14 cellular contexts compared by ENCODE assay signal in the genomic region with DNA sequence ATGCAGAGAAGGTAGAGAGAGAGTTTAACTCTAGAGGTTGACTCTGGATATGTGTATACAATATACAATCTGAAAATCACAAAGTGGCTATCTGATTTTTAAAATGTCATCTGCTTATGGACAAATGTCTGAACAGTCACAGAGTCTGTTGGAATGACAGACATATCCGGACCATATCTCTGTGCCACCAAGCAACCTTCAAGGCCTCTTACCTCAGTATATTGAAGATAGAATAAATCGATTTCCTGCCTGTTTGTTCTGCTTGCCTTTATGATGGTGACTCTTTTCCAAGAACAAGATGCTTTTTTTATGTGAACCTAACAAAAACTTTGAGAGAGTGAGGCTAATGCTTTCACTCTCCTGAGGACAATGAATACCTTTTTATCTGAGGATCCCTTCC.
DNase-seq lines count a peak whose midpoint lies in the region; ATAC-seq and TF ChIP-seq lines count a peak whose summit lies in the region.
"Had no signal": no experiment of that assay in that cellular context is flagged by ENCODE, and none has a peak within 500 bp of the region (broad histone marks: within the 10 kb centered on the region; RNA-seq: fewer than 3 reads in every experiment).

No MANE protein-coding gene starts in this region.

- H3K4me1 ChIP-seq in A673 (ENCODE audit: insufficient read depth, low read length, poor library complexity, severe bottlenecking) = peaks cover 50% of the 10 kb centered on the region

- H3K4me3 Mint-ChIP-seq in Calu3 (ENCODE audit: low read depth, unreplicated experiment) (no peak overlapping the region), glutamatergic neuron (ENCODE audit: unreplicated experiment) (no peak overlapping the region)
- no peak overlapping the region for H3K4me3 Mint-ChIP-seq in activated CD4-positive, alpha-beta memory T cell treated with anti-CD3 and anti-CD28 coated beads for 36 hours

- no peaks in the 10 kb centered on the region for H3K27me3 ChIP-seq in A673 (replicated peaks; ENCODE audit: insufficient read depth, low read depth, low read length, poor library complexity)
- H3K27me3 ChIP-seq: suprapubic skin had no signal

- H3K36me3 Mint-ChIP-seq in Calu3 (ENCODE audit: insufficient read depth, unreplicated experiment) (peaks cover 15% of the 10 kb centered on the region), glutamatergic neuron (ENCODE audit: unreplicated experiment) (no peaks in the 10 kb centered on the region)
- peaks cover 13% of the 10 kb centered on the region for H3K36me3 Mint-ChIP-seq in activated CD4-positive, alpha-beta memory T cell treated with anti-CD3 and anti-CD28 coated beads for 36 hours

- H3K4me1 Mint-ChIP-seq in Calu3 (ENCODE audit: low read depth, unreplicated experiment) (peaks cover 19% of the 10 kb centered on the region), glutamatergic neuron (ENCODE audit: low read depth, unreplicated experiment) (peaks cover 16% of the 10 kb centered on the region)
- H3K4me1 Mint-ChIP-seq in activated CD4-positive, alpha-beta memory T cell treated with anti-CD3 and anti-CD28 coated beads for 36 hours (ENCODE audit: low read depth) = peaks cover 79% of the 10 kb centered on the region

- H3K9me3 ChIP-seq in A673 (ENCODE audit: low read depth, low read length, poor library complexity, severe bottlenecking) = no peaks in the 10 kb centered on the region
- H3K9me3 ChIP-seq: left ventricle myocardium inferior, suprapubic skin had no signal

- no peak for ATAC-seq in HG03354 (IDR thresholded peaks at IDR 0.05; ENCODE audit: poor library complexity, severe bottlenecking, unreplicated experiment)
- ATAC-seq in HG03342 (IDR thresholded peaks at IDR 0.05; ENCODE audit: unreplicated experiment) = no peak
- ATAC-seq in GM19455 (IDR thresholded peaks at IDR 0.05; ENCODE audit: unreplicated experiment) = no peak

- intact Hi-C loops in A673 (cut with micrococcal nuclease; ENCODE audit: unreplicated experiment) (no loop called here), Calu3 (cut with micrococcal nuclease; ENCODE audit: unreplicated experiment) (no loop called here)
- intact Hi-C loops in activated CD4-positive, alpha-beta memory T cell treated with anti-CD3 and anti-CD28 coated beads for 36 hours (cut with micrococcal nuclease) = loop anchor here (5.0 kb wide), 1 partner anchor 73 kb away; no protein-coding TSS in a partner anchor

- H3K4me3 ChIP-seq in A673 (ENCODE audit: low read depth, low read length, poor library complexity, severe bottlenecking) = no peak overlapping the region
- H3K4me3 ChIP-seq: left ventricle myocardium inferior, suprapubic skin had no signal

- H3K27ac ChIP-seq in A673 (ENCODE audit: low read depth, low read length, poor library complexity, severe bottlenecking) = peak overlapping the region; percentile 17
- H3K27ac ChIP-seq: left ventricle myocardium inferior, suprapubic skin had no signal

- CTCF ChIA-PET in A673 (lab: Charles Lee) (no interaction called here), Calu3 (lab: Charles Lee) (no interaction called here)
- CTCF ChIA-PET in activated CD4-positive, alpha-beta memory T cell treated with anti-CD3 and anti-CD28 coated beads for 36 hours (lab: Charles Lee) = interaction anchor here (1.5 kb wide), 1 partner anchor 10 kb away, joined by 3 read pairs; no protein-coding TSS in a partner anchor

- DNase-seq in A673 (ENCODE audit: low spot score) (no peak), Calu3 (no peak), glutamatergic neuron (no peak), NCI-H774 (lab: John Stamatoyannopoulos, UW) (no peak)
- DNase-seq in activated CD4-positive, alpha-beta memory T cell treated with anti-CD3 and anti-CD28 coated beads for 36 hours = no peak
- DNase-seq: left ventricle myocardium inferior, NCI-H1436, NCI-H2227 treated with DMSO at 0.1 percent for 48 hours, SHP77 treated with DMSO at 0.1 percent for 48 hours, T1000 had no signal

- no peak for TF ChIP-seq CTCF in A673 (conservative IDR thresholded peaks at IDR 0.05; ENCODE audit: low read depth, low read length)
- TF ChIP-seq CTCF in Calu3 (IDR thresholded peaks at IDR 0.05; ENCODE audit: unreplicated experiment) = no peak
- TF ChIP-seq CTCF in glutamatergic neuron (IDR thresholded peaks at IDR 0.05; ENCODE audit: partially characterized antibody, unreplicated experiment) = no peak

- BruUV-seq in A673 (replicated peaks; lab: Mats Ljungman, UMichigan) (no TSS peak), Calu3 (replicated peaks; lab: Mats Ljungman, UMichigan) (TSS peak; percentile 13)

- H3K27me3 Mint-ChIP-seq in Calu3 (ENCODE audit: unreplicated experiment) (no peaks in the 10 kb centered on the region), glutamatergic neuron (ENCODE audit: unreplicated experiment) (peaks cover 4% of the 10 kb centered on the region)
- no peaks in the 10 kb centered on the region for H3K27me3 Mint-ChIP-seq in activated CD4-positive, alpha-beta memory T cell treated with anti-CD3 and anti-CD28 coated beads for 36 hours

- H3K27ac Mint-ChIP-seq in Calu3 (ENCODE audit: unreplicated experiment) (no peak overlapping the region), glutamatergic neuron (ENCODE audit: unreplicated experiment) (peak overlapping the region; percentile 14)
- H3K27ac Mint-ChIP-seq in activated CD4-positive, alpha-beta memory T cell treated with anti-CD3 and anti-CD28 coated beads for 36 hours = peak overlapping the region; percentile 90

- no peaks in the 10 kb centered on the region for H3K36me3 ChIP-seq in A673 (ENCODE audit: insufficient read depth, low read length, poor library complexity, severe bottlenecking)
- H3K36me3 ChIP-seq: suprapubic skin had no signal

- no peaks in the 10 kb centered on the region for H3K9me3 Mint-ChIP-seq in Calu3 (ENCODE audit: low read depth, unreplicated experiment)
- no peaks in the 10 kb centered on the region for H3K9me3 Mint-ChIP-seq in activated CD4-positive, alpha-beta memory T cell treated with anti-CD3 and anti-CD28 coated beads for 36 hours
- peaks cover under 1% of the 10 kb centered on the region for H3K9me3 Mint-ChIP-seq in glutamatergic neuron (ENCODE audit: unreplicated experiment)

- POLR2A ChIA-PET in A673 (lab: Charles Lee; ENCODE audit: low non-redundant PET) = no interaction called here
- POLR2A ChIA-PET in activated CD4-positive, alpha-beta memory T cell treated with anti-CD3 and anti-CD28 coated beads for 36 hours (lab: Charles Lee) = no interaction called here
